In the genomic region with DNA sequence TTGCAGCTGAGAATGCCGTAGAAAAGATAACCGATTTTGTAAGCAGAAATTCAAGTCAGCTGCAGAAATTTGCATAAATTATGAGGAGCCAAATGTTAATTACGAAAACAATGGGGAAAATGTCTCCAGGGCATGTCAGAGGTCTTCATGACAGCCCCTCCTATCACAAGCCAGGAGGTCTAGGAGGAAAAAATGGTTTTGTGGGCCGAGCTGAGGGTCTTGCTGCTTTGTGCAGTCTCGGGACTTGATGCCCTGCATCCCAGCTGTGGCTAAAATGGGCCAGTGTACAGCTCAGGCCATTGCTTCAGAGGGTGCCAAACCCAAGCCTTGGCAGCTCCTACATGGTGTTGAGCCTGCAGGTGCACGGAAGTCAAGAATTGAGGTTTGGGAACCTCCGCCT, we compare ENCODE assay signal across 29 cellular contexts.
"Had no signal": no experiment of that assay in that cellular context is flagged by ENCODE, and none has a peak within 500 bp of the region (broad histone marks: within the 10 kb centered on the region; RNA-seq: fewer than 3 reads in every experiment).

No MANE protein-coding gene starts in this region.

- H3K9me3 Mint-ChIP-seq: stimulated activated effector memory CD8-positive, alpha-beta T cell treated with anti-CD3 and anti-CD28 coated beads, Interleukin-12 subunit alpha, Interleukin-12 subunit beta, amount 100 ng/mL, for 72 hours; stimulated activated naive CD8-positive, alpha-beta T cell treated with anti-CD3 and anti-CD28 coated beads, Interleukin-15, Interleukin-2, amounts not matched to agents 100 ng/mL and 50 ng/mL, for 24 hours had no signal

- H3K36me3 Mint-ChIP-seq: stimulated activated effector memory CD8-positive, alpha-beta T cell treated with anti-CD3 and anti-CD28 coated beads, Interleukin-12 subunit alpha, Interleukin-12 subunit beta, amount 100 ng/mL, for 72 hours; stimulated activated memory B cell treated with anti-CD40 and anti-IgM and Interleukin-4, amounts not matched to agents 10 μg/mL and 1 μg/mL and 100 μg/mL, for 72 hours; stimulated activated naive B cell treated with anti-CD40 and anti-IgM and Interleukin-4, amounts not matched to agents 10 μg/mL and 1 μg/mL and 100 μg/mL, for 72 hours had no signal

- H3K27me3 ChIP-seq: stomach, suprapubic skin, testis, thyroid gland, tibial artery, tibial nerve, transverse colon, upper lobe of left lung, upper lobe of right lung, uterus, vagina had no signal

- H3K4me1 Mint-ChIP-seq: stimulated activated effector memory CD8-positive, alpha-beta T cell treated with anti-CD3 and anti-CD28 coated beads, Interleukin-12 subunit alpha, Interleukin-12 subunit beta, amount 100 ng/mL, for 72 hours; stimulated activated memory B cell treated with anti-CD40 and anti-IgM and Interleukin-4, amounts not matched to agents 10 μg/mL and 1 μg/mL and 100 μg/mL, for 72 hours; stimulated activated naive B cell treated with anti-CD40 and anti-IgM and Interleukin-4, amounts not matched to agents 10 μg/mL and 1 μg/mL and 100 μg/mL, for 72 hours; stimulated activated naive CD8-positive, alpha-beta T cell treated with anti-CD3 and anti-CD28 coated beads, Interleukin-15, amount 100 ng/mL, for 72 hours had no signal

- H3K4me1 ChIP-seq: stomach, suprapubic skin, testis, thyroid gland, tibial artery, tibial nerve, transverse colon, upper lobe of left lung, upper lobe of right lung, uterus, vagina had no signal

- ATAC-seq: stimulated activated effector memory CD8-positive, alpha-beta T cell treated with anti-CD3 and anti-CD28 coated beads, Interleukin-12 subunit alpha, Interleukin-12 subunit beta, amount 100 ng/mL, for 72 hours; stimulated activated memory B cell treated with anti-CD40 and anti-IgM and Interleukin-4, amounts not matched to agents 10 μg/mL and 1 μg/mL and 100 μg/mL, for 72 hours; stimulated activated naive B cell treated with anti-CD40 and anti-IgM and Interleukin-4, amounts not matched to agents 10 μg/mL and 1 μg/mL and 100 μg/mL, for 72 hours; stimulated activated naive CD8-positive, alpha-beta T cell treated with anti-CD3 and anti-CD28 coated beads, Interleukin-15, amount 100 ng/mL, for 72 hours; stimulated activated naive CD8-positive, alpha-beta T cell treated with anti-CD3 and anti-CD28 coated beads, Interleukin-15, Interleukin-2, amounts not matched to agents 100 U/mL and 50 U/mL, for 24 hours; upper lobe of right lung had no signal

- H3K27me3 Mint-ChIP-seq: stimulated activated memory B cell treated with anti-CD40 and anti-IgM and Interleukin-4, amounts not matched to agents 10 μg/mL and 1 μg/mL and 100 μg/mL, for 72 hours; stimulated activated naive B cell treated with anti-CD40 and anti-IgM and Interleukin-4, amounts not matched to agents 10 μg/mL and 1 μg/mL and 100 μg/mL, for 72 hours; stimulated activated naive CD8-positive, alpha-beta T cell treated with anti-CD3 and anti-CD28 coated beads, Interleukin-15, amount 100 ng/mL, for 72 hours; stimulated activated naive CD8-positive, alpha-beta T cell treated with anti-CD3 and anti-CD28 coated beads, Interleukin-15, Interleukin-2, amounts not matched to agents 100 ng/mL and 50 ng/mL, for 24 hours; type B pancreatic cell had no signal

- H3K4me3 ChIP-seq: stomach, suprapubic skin, testis, thoracic aorta, thyroid gland, tibial artery, tibial nerve, transverse colon, upper lobe of left lung, upper lobe of right lung, uterus, vagina had no signal

- H3K27ac Mint-ChIP-seq: stimulated activated effector memory CD8-positive, alpha-beta T cell treated with anti-CD3 and anti-CD28 coated beads, Interleukin-12 subunit alpha, Interleukin-12 subunit beta, amount 100 ng/mL, for 72 hours; stimulated activated memory B cell treated with anti-CD40 and anti-IgM and Interleukin-4, amounts not matched to agents 10 μg/mL and 1 μg/mL and 100 μg/mL, for 72 hours; stimulated activated naive B cell treated with anti-CD40 and anti-IgM and Interleukin-4, amounts not matched to agents 10 μg/mL and 1 μg/mL and 100 μg/mL, for 72 hours; stimulated activated naive CD8-positive, alpha-beta T cell treated with anti-CD3 and anti-CD28 coated beads, Interleukin-15, amount 100 ng/mL, for 72 hours; stimulated activated naive CD8-positive, alpha-beta T cell treated with anti-CD3 and anti-CD28 coated beads, Interleukin-15, Interleukin-2, amounts not matched to agents 100 ng/mL and 50 ng/mL, for 24 hours; type B pancreatic cell had no signal

- FAIRE-seq: urothelium cell line had no signal

- H3K27ac ChIP-seq: stomach, suprapubic skin, testis, thoracic aorta, thyroid gland, tibial artery, tibial nerve, transverse colon, upper lobe of left lung, upper lobe of right lung, uterus, vagina had no signal

- H3K4me3 Mint-ChIP-seq: stimulated activated effector memory CD8-positive, alpha-beta T cell treated with anti-CD3 and anti-CD28 coated beads, Interleukin-12 subunit alpha, Interleukin-12 subunit beta, amount 100 ng/mL, for 72 hours; stimulated activated memory B cell treated with anti-CD40 and anti-IgM and Interleukin-4, amounts not matched to agents 10 μg/mL and 1 μg/mL and 100 μg/mL, for 72 hours; stimulated activated naive B cell treated with anti-CD40 and anti-IgM and Interleukin-4, amounts not matched to agents 10 μg/mL and 1 μg/mL and 100 μg/mL, for 72 hours; stimulated activated naive CD8-positive, alpha-beta T cell treated with anti-CD3 and anti-CD28 coated beads, Interleukin-15, amount 100 ng/mL, for 72 hours; stimulated activated naive CD8-positive, alpha-beta T cell treated with anti-CD3 and anti-CD28 coated beads, Interleukin-15, Interleukin-2, amounts not matched to agents 100 ng/mL and 50 ng/mL, for 24 hours; type B pancreatic cell had no signal

- H3K9me3 ChIP-seq: suprapubic skin, testis, thoracic aorta, thyroid gland, tibial artery, tibial nerve, transverse colon, upper lobe of left lung, upper lobe of right lung, uterus, vagina had no signal

- H3K36me3 ChIP-seq: stomach, suprapubic skin, thoracic aorta, thyroid gland, tibial artery, tibial nerve, transverse colon, upper lobe of left lung, upper lobe of right lung, uterus, vagina had no signal

- DNase-seq: stimulated activated CD4-positive, alpha-beta T cell treated with anti-CD3 and anti-CD28 coated beads, Interleukin-2, amount 100 ng/mL, for 48 hours; stimulated activated CD4-positive, alpha-beta T cell treated with anti-CD3 and anti-CD28 coated beads, Interleukin-4, amount 100 ng/mL, for 1 hour; stimulated activated CD4-positive, alpha-beta T cell treated with anti-CD3 and anti-CD28 coated beads, Interleukin-4, amount 100 ng/mL, for 24 hours; stimulated activated CD4-positive, alpha-beta T cell treated with anti-CD3 and anti-CD28 coated beads, Interleukin-4, amount 100 ng/mL, for 4 hours; stimulated activated CD8-positive, alpha-beta memory T cell treated with anti-CD3 and anti-CD28 coated beads, Interleukin-4, amount 100 ng/mL, for 48 hours; stimulated activated naive B cell treated with anti-CD40 and anti-IgM and Interleukin-4, amounts not matched to agents 10 μg/mL and 1 μg/mL and 100 μg/mL, for 72 hours; stimulated activated naive CD4-positive, alpha-beta T cell; stimulated activated naive CD4-positive, alpha-beta T cell treated with Interleukin-2 at 50 U/mL for 16 hours; stimulated activated naive CD8-positive, alpha-beta T cell treated with anti-CD3 and anti-CD28 coated beads, Interleukin-15, amount 100 ng/mL, for 72 hours; stimulated activated naive CD8-positive, alpha-beta T cell treated with anti-CD3 and anti-CD28 coated beads, Interleukin-15, Interleukin-2, amounts not matched to agents 100 U/mL and 50 U/mL, for 24 hours; stomach; substantia nigra; testis; thyroid gland; tibial artery; transverse colon; trophoblast cell; upper lobe of left lung; upper lobe of right lung; uterus had no signal
